20 cellular contexts compared by ENCODE assay signal in genomic region chr14:47660158-47660557, GRCh38. TPM values are rescaled to one million over a fixed set of nuclear protein-coding genes. Genes with fewer than 3 reads are reported as not detected.
A peak's percentile ranks its signal among the peaks of the same experiment; 100 is the strongest.
DNase-seq lines count a peak whose midpoint lies in the region; ATAC-seq, FAIRE-seq and TF ChIP-seq lines count a peak whose summit lies in the region.
"Had no signal": no experiment of that assay in that cellular context is flagged by ENCODE, and none has a peak within 500 bp of the region (broad histone marks: within the 10 kb centered on the region; RNA-seq: fewer than 3 reads in every experiment).

No MANE protein-coding gene starts in this region.

- H3K27ac ChIP-seq in neuronal stem cell (replicated peaks; ENCODE audit: low read length) (no peak overlapping the region), kidney (ENCODE audit: low read depth in 2 of 2, low read length in 2 of 2) (no peak overlapping the region)

- intact Hi-C loops in kidney (cut with DNase I): no loop called here

- H3K79me1 ChIP-seq in neuronal stem cell (ENCODE audit: low read depth, low read length): no peaks in the 10 kb centered on the region

- H2BK12ac ChIP-seq in neuronal stem cell (ENCODE audit: low read length): no peak overlapping the region

- ATAC-seq in GM19324 (IDR thresholded peaks at IDR 0.05; ENCODE audit: low FRiP score, unreplicated experiment): no peak
- ATAC-seq: GM12878, GM23338 had no signal

- H4K91ac ChIP-seq in neuronal stem cell (ENCODE audit: low read depth, low read length, poor library complexity): no peak overlapping the region

- no peak overlapping the region for H2AK5ac ChIP-seq in neuronal stem cell (ENCODE audit: low read depth, low read length)

- no peak for TF ChIP-seq CTCF in kidney (IDR thresholded peaks at IDR 0.05; ENCODE audit: borderline replicate concordance, extremely low read depth, insufficient read depth)

- H4K8ac ChIP-seq in neuronal stem cell (ENCODE audit: low read depth, low read length): no peak overlapping the region

- H2BK5ac ChIP-seq in neuronal stem cell (ENCODE audit: low read length): no peak overlapping the region

- no peak overlapping the region for H3K18ac ChIP-seq in neuronal stem cell (ENCODE audit: low read length)

- WGBS in neuronal stem cell (ENCODE audit: extremely low coverage in 2 of 2, insufficient read length in 2 of 2, insufficient replicate concordance in 1 of 2), 2 donors: no CpG with 5 or more reads among the region's 2 CpGs

- no peaks in the 10 kb centered on the region for H3K27me3 ChIP-seq in neuronal stem cell (ENCODE audit: control insufficient read depth in 3 of 3, insufficient read depth in 3 of 3, low read depth in 1 of 3, low read length in 3 of 3)

- H3K23ac ChIP-seq in neuronal stem cell (ENCODE audit: low read depth, low read length, poor library complexity): no peak overlapping the region

- H2BK120ac ChIP-seq in neuronal stem cell (ENCODE audit: low read depth, low read length): no peak overlapping the region

- no peak overlapping the region for H3K14ac ChIP-seq in neuronal stem cell (ENCODE audit: low read length)

- peak; percentile 93 for DNase-seq in SK-MEL-5 (ENCODE audit: low read depth, low spot score)
- peak; percentile 41 for DNase-seq in medulla oblongata (ENCODE audit: extremely low spot score)
- DNase-seq in neuronal stem cell (ENCODE audit: low spot score): no peak
- no peak for DNase-seq in stimulated activated CD4-positive, alpha-beta T cell treated with anti-CD3 and anti-CD28 coated beads, Interleukin-15, amount 100 ng/mL, for 24 hours
- DNase-seq in kidney: no peak
- DNase-seq in activated CD4-positive, alpha-beta T cell treated with anti-CD3 and anti-CD28 coated beads for 1 hour: no peak
- DNase-seq: C1 segment of cervical spinal cord; Caco-2; CD4-positive, alpha-beta memory T cell; DMS153; DND-41 had no signal

- H2BK15ac ChIP-seq in neuronal stem cell (ENCODE audit: low read length): no peak overlapping the region

- peak overlapping the region; percentile 4 for H2AFZ ChIP-seq in neuronal stem cell (ENCODE audit: low read length)
- H2AFZ ChIP-seq: GM23338 had no signal

- H3K36me3 ChIP-seq in neuronal stem cell (replicated peaks in 1 of 2; ENCODE audit: control insufficient read depth in 2 of 2, insufficient read depth in 2 of 2, low read length in 2 of 2) (no peaks in the 10 kb centered on the region), kidney (ENCODE audit: control insufficient read depth in 1 of 2, insufficient read depth in 2 of 2, low read length in 2 of 2) (no peaks in the 10 kb centered on the region)
- H3K36me3 ChIP-seq: HAP-1 had no signal

- peaks cover 0 to 6% of the 10 kb centered on the region in 2 donors for H3K4me1 ChIP-seq in neuronal stem cell (ENCODE audit: control insufficient read depth in 2 of 2, insufficient read depth in 1 of 2, low read depth in 1 of 2, low read length in 2 of 2)
- H3K4me1 ChIP-seq in kidney (ENCODE audit: control insufficient read depth in 1 of 2, insufficient read depth in 1 of 2, low read depth in 1 of 2, low read length in 2 of 2): no peaks in the 10 kb centered on the region
- H3K4me1 ChIP-seq: Caco-2, HAP-1 had no signal

- no peak overlapping the region for H3K9ac ChIP-seq in neuronal stem cell (ENCODE audit: low read depth, low read length, poor library complexity)
- no peak overlapping the region for H3K9ac ChIP-seq in kidney (ENCODE audit: low read length in 2 of 2)

- H3K4ac ChIP-seq in neuronal stem cell (ENCODE audit: low read length): no peak overlapping the region

- no peak for FAIRE-seq in kidney (lab: Jason Lieb, UNC)
- FAIRE-seq: G401.6, GM12878, GM19239 had no signal

- H3K9me3 ChIP-seq in neuronal stem cell (replicated peaks in 1 of 2; ENCODE audit: control insufficient read depth in 2 of 2, insufficient read depth in 1 of 2, low read depth in 1 of 2, low read length in 2 of 2): no peaks in the 10 kb centered on the region
- no peaks in the 10 kb centered on the region for H3K9me3 ChIP-seq in kidney (ENCODE audit: control insufficient read depth in 1 of 2, low read length in 2 of 2)
- H3K9me3 ChIP-seq: Caco-2, HAP-1 had no signal

- no peak overlapping the region for H3K4me3 ChIP-seq in neuronal stem cell (ENCODE audit: low read length in 2 of 2)
- H3K4me3 ChIP-seq in kidney (ENCODE audit: low read length in 2 of 2): no peak overlapping the region
- H3K4me3 ChIP-seq: GM12878, GM23338, HAP-1 had no signal

- in situ Hi-C loops in SK-MEL-5 (cut with HindIII; ENCODE audit: low pct_unique_long_range_greater_than_20kb, low sequenced_read_pairs): loop anchor here (25.0 kb wide), 1 partner anchor 98 kb away; no protein-coding TSS in a partner anchor

- H3K4me2 ChIP-seq in neuronal stem cell (ENCODE audit: insufficient read depth, low read length, poor library complexity, severe bottlenecking): no peak overlapping the region
- H3K4me2 ChIP-seq: GM23338 had no signal

RNA-seq across cellular contexts. Expression of gene MDGA2, which starts 15.2 kb away (rescaled TPM):
- total RNA-seq in SK-MEL-5 (2014; rRNA removed; shearing (Covaris generic)): 8.2 and 10.5 TPM in 2 replicates
- polyA plus RNA-seq in SK-MEL-5 (2015; cell fraction: cytosol; rRNA removed): 6.0 and 15.6 TPM in 2 replicates
- 4.1 and 6.9 TPM in 2 replicates for polyA plus RNA-seq in SK-MEL-5 (2015; cell fraction: nucleus; rRNA removed)
- polyA plus RNA-seq in neuronal stem cell (2013, experiment 1 of 2): 0.52 TPM
- polyA plus RNA-seq in neuronal stem cell (2013, experiment 2 of 2): 0.46 TPM
- total RNA-seq in kidney: 0.41 TPM
- not detected for polyA plus RNA-seq in kidney (ENCODE audit: insufficient read depth, low read depth, low replicate concordance)
- total RNA-seq: A172; A673; Caco-2; CD4-positive, alpha-beta memory T cell; GM12878 had no signal
- polyA plus RNA-seq: BJ; CD4-positive, alpha-beta memory T cell; GM12878 had no signal

Comparison
In these comparisons a context has a peak if more than half of its experiments do, and no peak if none do; other contexts are left out.
1. DNase-seq: peak in SK-MEL-5 (single experiment) and medulla oblongata (single experiment); none in neuronal stem cell (single experiment), stimulated activated CD4-positive, alpha-beta T cell treated with anti-CD3 and anti-CD28 coated beads, Interleukin-15, amount 100 ng/mL, for 24 hours (single experiment), kidney (single experiment) and activated CD4-positive, alpha-beta T cell treated with anti-CD3 and anti-CD28 coated beads for 1 hour (single experiment).